ENCODE assay signal across 34 cellular contexts in genomic region chr15:67416891-67417290, GRCh38.
"Had no signal": no experiment of that assay in that cellular context is flagged by ENCODE, and none has a peak within 500 bp of the region (broad histone marks: within the 10 kb centered on the region; RNA-seq: fewer than 3 reads in every experiment).

No MANE protein-coding gene starts in this region.

- H3K27ac Mint-ChIP-seq: activated CD8-positive, alpha-beta T cell treated with anti-CD3 and anti-CD28 coated beads for 36 hours; activated naive CD4-positive, alpha-beta T cell treated with anti-CD3 and anti-CD28 coated beads for 36 hours; activated naive CD4-positive, alpha-beta T cell treated with anti-CD3 and anti-CD28 coated beads, Interleukin-2, amount 50 U/mL, for 24 hours; activated naive CD8-positive, alpha-beta T cell treated with anti-CD3 and anti-CD28 coated beads for 36 hours; activated naive CD8-positive, alpha-beta T cell treated with anti-CD3 and anti-CD28 coated beads, Interleukin-2, amount 50 U/mL, for 24 hours; activated T-helper 1 cell treated with anti-CD3 and anti-CD28 coated beads, Interleukin-12 subunit alpha, Interleukin-12 subunit beta, Interleukin-2, Interleukin-4 antibody, amounts not matched to agents 30 ng/mL and 10 ng/mL and 1 ng/mL, durations not matched to agents 14 hours and 24 hours and 36 hours; activated T-helper 2 cell treated with anti-CD3 and anti-CD28 coated beads, Interferon-gamma antibody, Interleukin-2, Interleukin-4, amounts not matched to agents 10 μg/mL and 5 μg/mL and 100 μg/mL, durations not matched to agents 14 hours and 24 hours and 36 hours; T-helper 17 cell; T-helper 2 cell treated with Interferon-gamma antibody and Interleukin-4, amounts not matched to agents 5 μg/mL and 100 μg/mL, for 36 hours; WTC11 had no signal

- DNase-seq: activated CD4-positive, alpha-beta T cell treated with anti-CD3 and anti-CD28 coated beads for 1 hour; activated CD4-positive, alpha-beta T cell treated with anti-CD3 and anti-CD28 coated beads for 48 hours; activated CD4-positive, alpha-beta T cell treated with anti-CD3 and anti-CD28 coated beads, Interleukin-2, amount 50 U/mL, for 1 hour; activated CD4-positive, alpha-beta T cell treated with anti-CD3 and anti-CD28 coated beads, Interleukin-2, amount 50 U/mL, for 48 hours; activated CD8-positive, alpha-beta memory T cell treated with anti-CD3 and anti-CD28 coated beads for 24 hours; activated CD8-positive, alpha-beta T cell treated with anti-CD3 and anti-CD28 coated beads for 36 hours; activated effector memory CD4-positive, alpha-beta T cell treated with anti-CD3 and anti-CD28 coated beads, Interleukin-2, amount 50 U/mL, for 16 hours; activated naive CD4-positive, alpha-beta T cell treated with anti-CD3 and anti-CD28 coated beads for 36 hours; activated naive CD8-positive, alpha-beta T cell treated with anti-CD3 and anti-CD28 coated beads for 36 hours; activated naive CD8-positive, alpha-beta T cell treated with anti-CD3 and anti-CD28 coated beads, Interleukin-2, amount 50 U/mL, for 24 hours; activated T-cell treated with anti-CD3 and anti-CD28 coated beads, Interleukin-2, amount 50 U/mL, for 48 hours; adrenal gland; amygdala; aorta; body of pancreas; cerebellar nuclear complex; colonic mucosa; effector CD8-positive, alpha-beta T cell; esophagus squamous epithelium; foreskin melanocyte; heart right ventricle; T-helper 1 cell; T-helper 17 cell; T1000 had no signal

- H3K27me3 Mint-ChIP-seq: activated CD8-positive, alpha-beta T cell treated with anti-CD3 and anti-CD28 coated beads for 36 hours; activated naive CD4-positive, alpha-beta T cell treated with anti-CD3 and anti-CD28 coated beads, Interleukin-2, amount 50 U/mL, for 24 hours; activated naive CD8-positive, alpha-beta T cell treated with anti-CD3 and anti-CD28 coated beads for 36 hours; activated naive CD8-positive, alpha-beta T cell treated with anti-CD3 and anti-CD28 coated beads, Interleukin-2, amount 50 U/mL, for 24 hours had no signal

- H3K4me3 Mint-ChIP-seq: activated CD8-positive, alpha-beta T cell treated with anti-CD3 and anti-CD28 coated beads for 36 hours; activated naive CD4-positive, alpha-beta T cell treated with anti-CD3 and anti-CD28 coated beads for 36 hours; activated naive CD4-positive, alpha-beta T cell treated with anti-CD3 and anti-CD28 coated beads, Interleukin-2, amount 50 U/mL, for 24 hours; activated naive CD8-positive, alpha-beta T cell treated with anti-CD3 and anti-CD28 coated beads for 36 hours; activated naive CD8-positive, alpha-beta T cell treated with anti-CD3 and anti-CD28 coated beads, Interleukin-2, amount 50 U/mL, for 24 hours; activated T-helper 1 cell treated with anti-CD3 and anti-CD28 coated beads, Interleukin-12 subunit alpha, Interleukin-12 subunit beta, Interleukin-2, Interleukin-4 antibody, amounts not matched to agents 30 ng/mL and 10 ng/mL and 1 ng/mL, durations not matched to agents 14 hours and 24 hours and 36 hours; T-helper 17 cell; T-helper 2 cell treated with Interferon-gamma antibody and Interleukin-4, amounts not matched to agents 5 μg/mL and 100 μg/mL, for 36 hours; WTC11 had no signal

- FAIRE-seq: endometrium, endothelial cell of umbilical vein had no signal

- H3K36me3 Mint-ChIP-seq: WTC11 had no signal

- H3K4me1 Mint-ChIP-seq: activated naive CD4-positive, alpha-beta T cell treated with anti-CD3 and anti-CD28 coated beads, Interleukin-2, amount 50 U/mL, for 24 hours; activated naive CD8-positive, alpha-beta T cell treated with anti-CD3 and anti-CD28 coated beads for 36 hours; activated naive CD8-positive, alpha-beta T cell treated with anti-CD3 and anti-CD28 coated beads, Interleukin-2, amount 50 U/mL, for 24 hours; T-helper 17 cell had no signal

- ATAC-seq: activated CD8-positive, alpha-beta T cell treated with anti-CD3 and anti-CD28 coated beads for 36 hours; activated naive CD8-positive, alpha-beta T cell treated with anti-CD3 and anti-CD28 coated beads, Interleukin-2, amount 50 U/mL, for 24 hours; body of pancreas; gastroesophageal sphincter; heart right ventricle; T-helper 17 cell; WTC11 had no signal

- H3K9me3 Mint-ChIP-seq: activated CD8-positive, alpha-beta T cell treated with anti-CD3 and anti-CD28 coated beads for 36 hours; activated naive CD4-positive, alpha-beta T cell treated with anti-CD3 and anti-CD28 coated beads for 36 hours; activated naive CD4-positive, alpha-beta T cell treated with anti-CD3 and anti-CD28 coated beads, Interleukin-2, amount 50 U/mL, for 24 hours; activated naive CD8-positive, alpha-beta T cell treated with anti-CD3 and anti-CD28 coated beads for 36 hours; activated naive CD8-positive, alpha-beta T cell treated with anti-CD3 and anti-CD28 coated beads, Interleukin-2, amount 50 U/mL, for 24 hours; activated T-helper 1 cell treated with anti-CD3 and anti-CD28 coated beads, Interleukin-12 subunit alpha, Interleukin-12 subunit beta, Interleukin-2, Interleukin-4 antibody, amounts not matched to agents 30 ng/mL and 10 ng/mL and 1 ng/mL, durations not matched to agents 14 hours and 24 hours and 36 hours; activated T-helper 2 cell treated with anti-CD3 and anti-CD28 coated beads, Interferon-gamma antibody, Interleukin-2, Interleukin-4, amounts not matched to agents 10 μg/mL and 5 μg/mL and 100 μg/mL, durations not matched to agents 14 hours and 24 hours and 36 hours; T-helper 2 cell treated with Interferon-gamma antibody and Interleukin-4, amounts not matched to agents 5 μg/mL and 100 μg/mL, for 36 hours; WTC11 had no signal

- H3K27ac ChIP-seq: adrenal gland, body of pancreas, colonic mucosa, epithelial cell of prostate, esophagus squamous epithelium, gastroesophageal sphincter, heart right ventricle, VCaP had no signal
